In the genomic region with DNA sequence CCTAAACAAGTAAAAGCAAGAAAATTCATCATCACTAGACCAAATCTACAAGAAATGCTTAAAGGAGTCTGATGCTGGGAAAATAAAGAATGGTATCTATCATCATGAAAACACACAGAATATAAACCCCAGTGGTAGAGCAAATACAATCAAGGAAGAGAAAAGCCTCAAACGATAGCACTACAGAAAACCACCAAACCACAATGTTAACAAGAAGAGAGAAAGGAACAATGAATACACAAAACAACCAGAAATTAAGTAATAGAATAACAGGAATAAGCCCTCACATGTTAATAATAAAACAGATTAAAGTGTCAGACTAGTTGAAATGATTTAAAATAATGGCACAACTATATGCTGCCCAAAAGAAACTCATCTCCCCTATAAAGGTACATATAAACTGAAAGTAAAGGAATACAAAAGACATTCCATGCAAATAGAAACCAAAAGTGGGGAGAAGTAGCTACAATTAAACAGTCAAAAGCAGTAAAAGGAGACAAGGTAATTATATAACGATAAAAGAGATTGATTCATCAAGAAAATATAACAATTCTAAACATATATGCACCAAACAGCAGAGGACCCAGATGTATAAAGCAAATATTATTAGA, we compare ENCODE assay signal across 11 cellular contexts.
A peak's percentile ranks its signal among the peaks of the same experiment; 100 is the strongest.
DNase-seq lines count a peak whose midpoint lies in the region; ATAC-seq, FAIRE-seq and TF ChIP-seq lines count a peak whose summit lies in the region.
"Had no signal": no experiment of that assay in that cellular context is flagged by ENCODE, and none has a peak within 500 bp of the region (broad histone marks: within the 10 kb centered on the region; RNA-seq: fewer than 3 reads in every experiment).

No MANE protein-coding gene starts in this region.

- H3K9ac ChIP-seq in kidney (ENCODE audit: low read length in 2 of 2), result no peak overlapping the region

- intact Hi-C loops in kidney (cut with DNase I), result no loop called here

- peaks cover 0 to 4% of the 10 kb centered on the region in 2 donors for H3K9me3 ChIP-seq in kidney (ENCODE audit: control insufficient read depth in 1 of 2, low read length in 2 of 2)
- H3K9me3 ChIP-seq: body of pancreas had no signal

- TF ChIP-seq CTCF in kidney (IDR thresholded peaks at IDR 0.05; ENCODE audit: borderline replicate concordance, extremely low read depth, insufficient read depth), result no peak

- no peak overlapping the region for H3K27ac ChIP-seq in kidney (ENCODE audit: low read depth in 2 of 2, low read length in 2 of 2)
- H3K27ac ChIP-seq: body of pancreas, SK-N-MC had no signal

- no peak for FAIRE-seq in kidney (lab: Jason Lieb, UNC)

- H3K36me3 ChIP-seq in kidney (ENCODE audit: control insufficient read depth in 1 of 2, insufficient read depth in 2 of 2, low read length in 2 of 2), result no peaks in the 10 kb centered on the region

- H3K4me1 ChIP-seq in kidney (ENCODE audit: control insufficient read depth in 1 of 2, insufficient read depth in 1 of 2, low read depth in 1 of 2, low read length in 2 of 2), result peaks cover 0 to 2% of the 10 kb centered on the region in 2 donors

- ATAC-seq in GM21381 (IDR thresholded peaks at IDR 0.05; ENCODE audit: unreplicated experiment), result peak; percentile 79
- no peak for ATAC-seq in HG02763 (IDR thresholded peaks at IDR 0.05; ENCODE audit: unreplicated experiment)
- ATAC-seq: body of pancreas had no signal

- DNase-seq in DMS79 treated with DMSO at 0.1 percent for 48 hours (lab: John Stamatoyannopoulos, UW) (peak; percentile 5), NCI-H146 (lab: John Stamatoyannopoulos, UW) (peak; percentile 27), fibroblast of gingiva (ENCODE audit: low read depth) (peak; percentile 5), kidney (no peak), GM19240 (ENCODE audit: insufficient read length, low spot score) (no peak)
- no peak for DNase-seq in effector CD4-positive, alpha-beta T cell
- DNase-seq: body of pancreas; stimulated activated CD4-positive, alpha-beta T cell treated with anti-CD3 and anti-CD28 coated beads, Interleukin-15, amount 100 ng/mL, for 24 hours had no signal

- peak overlapping the region in 1 of 2 donors; percentile 37 for H3K4me3 ChIP-seq in kidney (ENCODE audit: low read length in 2 of 2)
- H3K4me3 ChIP-seq: body of pancreas, SK-N-MC had no signal

Comparison
In these comparisons a context has a peak if more than half of its experiments do, and no peak if none do; other contexts are left out.
1. DNase-seq: peak in DMS79 treated with DMSO at 0.1 percent for 48 hours (single experiment), NCI-H146 (single experiment) and fibroblast of gingiva (single experiment); none in kidney (single experiment), effector CD4-positive, alpha-beta T cell (single experiment) and GM19240 (single experiment).